ENCODE assay signal across 16 cellular contexts in genomic region chr11:27401760-27402316, GRCh38. TPM values are rescaled to one million over a fixed set of nuclear protein-coding genes. Genes with fewer than 3 reads are reported as not detected.
DNase-seq lines count a peak whose midpoint lies in the region; ATAC-seq and TF ChIP-seq lines count a peak whose summit lies in the region.
"Had no signal": no experiment of that assay in that cellular context is flagged by ENCODE, and none has a peak within 500 bp of the region (broad histone marks: within the 10 kb centered on the region; RNA-seq: fewer than 3 reads in every experiment).

No MANE protein-coding gene starts in this region.

- no peaks in the 10 kb centered on the region for H3K9me3 ChIP-seq in neural progenitor cell (ENCODE audit: low read depth)
- H3K9me3 ChIP-seq: testis had no signal

- H3K4me2 ChIP-seq in neural progenitor cell: no peak overlapping the region

- no peak for TF ChIP-seq CTCF in foreskin keratinocyte (conservative IDR thresholded peaks at IDR 0.05)
- no peak for TF ChIP-seq CTCF in neural progenitor cell (IDR thresholded peaks at IDR 0.05)

- H3K27me3 ChIP-seq in foreskin keratinocyte: no peaks in the 10 kb centered on the region
- H3K27me3 ChIP-seq in neural progenitor cell: no peaks in the 10 kb centered on the region
- H3K27me3 ChIP-seq: testis had no signal

- no peaks in the 10 kb centered on the region for H3K27me3 Mint-ChIP-seq in neural progenitor cell (ENCODE audit: insufficient read depth, low read depth)

- H3K4me3 ChIP-seq in neural progenitor cell: no peak overlapping the region
- H3K4me3 ChIP-seq: testis had no signal

- H3K4me3 Mint-ChIP-seq in neural progenitor cell: no peak overlapping the region
- H3K4me3 Mint-ChIP-seq: activated T-helper 17 cell treated with anti-CD3 and anti-CD28 coated beads, Interleukin-2, amount 50 U/mL, for 72 hours; CD8-positive, alpha-beta memory T cell had no signal

- peaks cover 8% of the 10 kb centered on the region for H3K36me3 Mint-ChIP-seq in neural progenitor cell
- H3K36me3 Mint-ChIP-seq in activated naive CD4-positive, alpha-beta T cell treated with anti-CD3 and anti-CD28 coated beads, Interleukin-2, amount 50 U/mL, for 72 hours: no peaks in the 10 kb centered on the region
- H3K36me3 Mint-ChIP-seq: CD8-positive, alpha-beta memory T cell had no signal

- H3F3A ChIP-seq in neural progenitor cell (ENCODE audit: low read depth): peaks cover 63% of the 10 kb centered on the region

- H4K20me1 ChIP-seq in neural progenitor cell (ENCODE audit: low read depth): peaks cover 75% of the 10 kb centered on the region

- DNase-seq in DMS79 (lab: John Stamatoyannopoulos, UW): peak; percentile 26
- DNase-seq in LoVo (ENCODE audit: low spot score): peak; percentile 75
- DNase-seq in foreskin keratinocyte: no peak
- no peak for DNase-seq in neural progenitor cell (ENCODE audit: low spot score)
- no peak for DNase-seq in kidney glomerular epithelial cell (lab: John Stamatoyannopoulos, UW)
- DNase-seq in activated naive CD4-positive, alpha-beta T cell treated with anti-CD3 and anti-CD28 coated beads, Interleukin-2, amount 50 U/mL, for 72 hours (ENCODE audit: low spot score in 2 of 2): no peak
- no peak for DNase-seq in MV-4-11 (lab: John Stamatoyannopoulos, UW)
- no peak for DNase-seq in Kasumi-1 (lab: John Stamatoyannopoulos, UW)
- DNase-seq: activated CD4-positive, alpha-beta T cell treated with anti-CD3 and anti-CD28 coated beads for 1 hour; CD8-positive, alpha-beta memory T cell; EL; midbrain; NCI-H1436; testis had no signal

- peak; percentile 56 for ATAC-seq in foreskin keratinocyte
- no peak for ATAC-seq in activated naive CD4-positive, alpha-beta T cell treated with anti-CD3 and anti-CD28 coated beads, Interleukin-2, amount 50 U/mL, for 72 hours
- ATAC-seq: activated T-helper 17 cell treated with anti-CD3 and anti-CD28 coated beads, Interleukin-2, amount 50 U/mL, for 72 hours had no signal

- H3K27ac ChIP-seq in foreskin keratinocyte: no peak overlapping the region
- H3K27ac ChIP-seq in neural progenitor cell: peak overlapping the region; percentile 16
- H3K27ac ChIP-seq: RWPE1 had no signal

- H2AFZ ChIP-seq in neural progenitor cell (replicated peaks): no peak overlapping the region

- no peak overlapping the region for H3K9ac ChIP-seq in neural progenitor cell

- peaks cover 100% of the 10 kb centered on the region for H3K79me2 ChIP-seq in neural progenitor cell (ENCODE audit: low read depth)

- peaks cover 14% of the 10 kb centered on the region for H3K4me1 ChIP-seq in foreskin keratinocyte
- peaks cover 70% of the 10 kb centered on the region for H3K4me1 ChIP-seq in neural progenitor cell

- H3K9me3 Mint-ChIP-seq in neural progenitor cell: no peaks in the 10 kb centered on the region
- no peaks in the 10 kb centered on the region for H3K9me3 Mint-ChIP-seq in activated naive CD4-positive, alpha-beta T cell treated with anti-CD3 and anti-CD28 coated beads, Interleukin-2, amount 50 U/mL, for 72 hours
- H3K9me3 Mint-ChIP-seq: activated T-helper 17 cell treated with anti-CD3 and anti-CD28 coated beads, Interleukin-2, amount 50 U/mL, for 72 hours; CD8-positive, alpha-beta memory T cell had no signal

- no peak overlapping the region for H3K27ac Mint-ChIP-seq in neural progenitor cell
- H3K27ac Mint-ChIP-seq in activated naive CD4-positive, alpha-beta T cell treated with anti-CD3 and anti-CD28 coated beads, Interleukin-2, amount 50 U/mL, for 72 hours: no peak overlapping the region
- H3K27ac Mint-ChIP-seq: activated T-helper 17 cell treated with anti-CD3 and anti-CD28 coated beads, Interleukin-2, amount 50 U/mL, for 72 hours; CD8-positive, alpha-beta memory T cell had no signal

- H3K36me3 ChIP-seq in neural progenitor cell: peaks cover 2% of the 10 kb centered on the region

- H3K4me1 Mint-ChIP-seq in neural progenitor cell: peaks cover 17% of the 10 kb centered on the region
- H3K4me1 Mint-ChIP-seq: activated T-helper 17 cell treated with anti-CD3 and anti-CD28 coated beads, Interleukin-2, amount 50 U/mL, for 72 hours; CD8-positive, alpha-beta memory T cell had no signal

RNA-seq across cellular contexts. Expression of gene CCDC34, which starts 38.8 kb away (rescaled TPM):
- total RNA-seq in foreskin keratinocyte (11.0 and 12.6 TPM in 2 replicates), neural progenitor cell (ENCODE audit: low replicate concordance) (15.6 and 30.6 TPM in 2 replicates)
- 11.2 and 14.5 TPM in 2 replicates for polyA plus RNA-seq in foreskin keratinocyte
- total RNA-seq in activated naive CD4-positive, alpha-beta T cell treated with anti-CD3 and anti-CD28 coated beads, Interleukin-2, amount 50 U/mL, for 72 hours: 10 to 100 TPM; 19.7 to 20.8 TPM

Comparison
In these comparisons a context has a peak if more than half of its experiments do, and no peak if none do; other contexts are left out.
1. DNase-seq: peak in DMS79 (single experiment) and LoVo (single experiment); none in foreskin keratinocyte (0 of 2), neural progenitor cell (single experiment), kidney glomerular epithelial cell (single experiment), activated naive CD4-positive, alpha-beta T cell treated with anti-CD3 and anti-CD28 coated beads, Interleukin-2, amount 50 U/mL, for 72 hours (0 of 2), MV-4-11 (single experiment) and Kasumi-1 (0 of 2).